Comparison of ENCODE assay signal across 24 cellular contexts in the genomic region with DNA sequence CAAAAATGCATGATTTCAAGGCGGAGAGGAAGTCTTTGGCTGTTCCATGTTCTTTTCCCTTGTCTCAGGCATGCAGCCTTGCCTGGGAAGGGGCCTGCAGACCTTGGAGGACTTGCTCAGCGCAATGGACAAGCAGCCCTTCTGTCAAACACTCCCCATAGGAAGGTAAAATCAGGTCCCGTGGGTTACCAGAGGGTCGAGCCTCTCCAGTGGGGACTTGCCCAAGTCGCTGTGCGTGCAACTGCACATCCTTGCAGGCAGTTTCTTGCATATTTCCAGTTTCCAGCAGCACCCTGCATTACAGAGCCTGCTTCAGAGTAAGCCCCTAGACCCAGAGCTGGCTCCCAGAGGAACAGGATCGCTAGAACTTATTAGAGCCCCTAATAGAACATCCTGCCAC.
"Had no signal": no experiment of that assay in that cellular context is flagged by ENCODE, and none has a peak within 500 bp of the region (broad histone marks: within the 10 kb centered on the region; RNA-seq: fewer than 3 reads in every experiment).

No MANE protein-coding gene starts in this region.

- H2AFZ ChIP-seq: neural progenitor cell had no signal

- H3K27ac ChIP-seq: coronary artery, esophagus squamous epithelium, neural progenitor cell, prostate gland, right atrium auricular region, skin epidermis, suprapubic skin had no signal

- H3K4me3 ChIP-seq: coronary artery, esophagus squamous epithelium, lung, neural progenitor cell, prostate gland, right atrium auricular region, skin epidermis, suprapubic skin had no signal

- DNase-seq: effector memory CD8-positive, alpha-beta T cell; erythroblast; esophagus squamous epithelium; foreskin melanocyte; glutamatergic neuron; hypothalamus; naive thymus-derived CD4-positive, alpha-beta T cell; nucleus accumbens; stimulated activated CD4-positive, alpha-beta T cell treated with anti-CD3 and anti-CD28 coated beads, Interleukin-15, amount 100 ng/mL, for 24 hours; stimulated activated CD4-positive, alpha-beta T cell treated with anti-CD3 and anti-CD28 coated beads, Interleukin-2, amount 100 ng/mL, for 48 hours; stimulated activated CD8-positive, alpha-beta memory T cell treated with anti-CD3 and anti-CD28 coated beads, Interleukin-4, amount 100 ng/mL, for 48 hours; stimulated activated naive CD4-positive, alpha-beta T cell; stimulated activated naive CD8-positive, alpha-beta T cell treated with anti-CD3 and anti-CD28 coated beads, Interleukin-15, amount 100 ng/mL, for 72 hours; trophoblast cell had no signal

- H3K4me2 ChIP-seq: neural progenitor cell had no signal

- H3K36me3 ChIP-seq: esophagus squamous epithelium, neural progenitor cell, prostate gland, right atrium auricular region, suprapubic skin had no signal

- H3K4me1 ChIP-seq: neural progenitor cell had no signal

- H3K9me3 ChIP-seq: esophagus squamous epithelium, prostate gland, right atrium auricular region, suprapubic skin had no signal

- H3K9ac ChIP-seq: neural progenitor cell had no signal

- FAIRE-seq: endometrium, keratinocyte had no signal

- H3K27me3 ChIP-seq: esophagus squamous epithelium, neural progenitor cell, right atrium auricular region, suprapubic skin had no signal

- ATAC-seq: effector memory CD8-positive, alpha-beta T cell; left lobe of liver; naive thymus-derived CD4-positive, alpha-beta T cell; stimulated activated naive CD8-positive, alpha-beta T cell treated with anti-CD3 and anti-CD28 coated beads, Interleukin-15, amount 100 ng/mL, for 72 hours had no signal
